In genomic region chr11:102836290-102836875, GRCh38 we compare ENCODE assay signal across 20 cellular contexts. TPM values are rescaled to one million over a fixed set of nuclear protein-coding genes. Genes with fewer than 3 reads are reported as not detected.
DNase-seq lines count a peak whose midpoint lies in the region; ATAC-seq and TF ChIP-seq lines count a peak whose summit lies in the region.
"Had no signal": no experiment of that assay in that cellular context is flagged by ENCODE, and none has a peak within 500 bp of the region (broad histone marks: within the 10 kb centered on the region; RNA-seq: fewer than 3 reads in every experiment).

No MANE protein-coding gene starts in this region.

- no peak for TF ChIP-seq CTCF in AG04449 (IDR thresholded peaks at IDR 0.05; ENCODE audit: insufficient read depth, low read length, missing control alignments)
- no peak for TF ChIP-seq CTCF in WTC11 (IDR thresholded peaks at IDR 0.05)
- no peak for TF ChIP-seq CTCF in foreskin fibroblast (IDR thresholded peaks at IDR 0.05; ENCODE audit: low read depth, low read length)
- TF ChIP-seq CTCF in ovary (IDR thresholded peaks at IDR 0.05) = no peak

- H3K27ac ChIP-seq in ovary = no peak overlapping the region
- H3K27ac ChIP-seq: A549, heart left ventricle had no signal

- ATAC-seq in WTC11 (peak; percentile 84), HG02588 (IDR thresholded peaks at IDR 0.05; ENCODE audit: unreplicated experiment) (no peak)
- ATAC-seq: A549, heart left ventricle had no signal

- H3K27me3 ChIP-seq in ovary = no peaks in the 10 kb centered on the region

- no peak overlapping the region for H3K4me3 Mint-ChIP-seq in WTC11
- H3K4me3 Mint-ChIP-seq: activated naive CD8-positive, alpha-beta T cell treated with anti-CD3 and anti-CD28 coated beads, Interleukin-2, amount 10 ng/mL, durations not matched to agents 7 days and 5 days; type B pancreatic cell had no signal

- no peaks in the 10 kb centered on the region for H3K9me3 ChIP-seq in ovary
- H3K9me3 ChIP-seq: A549, heart left ventricle had no signal

- POLR2A ChIA-PET in AG04449 (lab: Yijun Ruan, JAX) (no interaction called here), WTC11 (lab: Charles Lee) (interaction anchor here (0.5 kb wide), 1 partner anchor 718 kb away, joined by 4 read pairs; no protein-coding TSS in a partner anchor)

- TF ChIP-seq POLR2A in ovary (IDR thresholded peaks at IDR 0.05) = no peak

- peak; percentile 56 for DNase-seq in AG04449 (ENCODE audit: low read depth, low spot score)
- peak; percentile 23 for DNase-seq in HPDE6-E6E7 (ENCODE audit: extremely low spot score)
- no peak for DNase-seq in WTC11 (ENCODE audit: low spot score)
- DNase-seq in foreskin fibroblast = peak; percentile 47 to 78
- DNase-seq in posterior vena cava (ENCODE audit: low spot score) = no peak
- DNase-seq in ovary = no peak
- no peak for DNase-seq in NCI-H2107 treated with DMSO at 0.1 percent for 48 hours (lab: John Stamatoyannopoulos, UW; ENCODE audit: unreplicated experiment)
- DNase-seq: activated CD8-positive, alpha-beta memory T cell treated with anti-CD3 and anti-CD28 coated beads, Interleukin-2, amount 50 U/mL, for 48 hours; activated naive CD8-positive, alpha-beta T cell treated with anti-CD3 and anti-CD28 coated beads, Interleukin-2, amount 10 ng/mL, durations not matched to agents 7 days and 5 days; DMS 273 treated with DMSO at 0.1 percent for 48 hours; heart left ventricle; MV-4-11; NCI-H526 treated with DMSO at 0.1 percent for 48 hours; SIG-M5 had no signal

- intact Hi-C loops in posterior vena cava (cut with DNase I) (no loop called here), ovary (cut with DNase I) (no loop called here)

- H3K27me3 Mint-ChIP-seq in WTC11 (ENCODE audit: low read depth) = peaks cover 4% of the 10 kb centered on the region; the same call in 1 of the 2 replicates

- peaks cover 33% of the 10 kb centered on the region for H3K4me1 Mint-ChIP-seq in WTC11
- H3K4me1 Mint-ChIP-seq: activated naive CD8-positive, alpha-beta T cell treated with anti-CD3 and anti-CD28 coated beads, Interleukin-2, amount 10 ng/mL, durations not matched to agents 7 days and 5 days had no signal

- no peak overlapping the region for H3K27ac Mint-ChIP-seq in WTC11
- H3K27ac Mint-ChIP-seq: activated naive CD8-positive, alpha-beta T cell treated with anti-CD3 and anti-CD28 coated beads, Interleukin-2, amount 10 ng/mL, durations not matched to agents 7 days and 5 days; type B pancreatic cell had no signal

- H3K4me3 ChIP-seq in AG04449 (ENCODE audit: low read depth, low read length) = no peak overlapping the region
- no peak overlapping the region for H3K4me3 ChIP-seq in foreskin fibroblast (ENCODE audit: low read depth in 1 of 2, low read length in 2 of 2)
- no peak overlapping the region for H3K4me3 ChIP-seq in ovary
- H3K4me3 ChIP-seq: A549, heart left ventricle, lung had no signal

- CTCF ChIA-PET in AG04449 (lab: Yijun Ruan, JAX) (interaction anchor here (0.7 to 2.3 kb wide), 9 partner anchors 9 to 221 kb away, joined by 3 to 11 read pairs (median 3); no protein-coding TSS in a partner anchor), WTC11 (lab: Charles Lee) (interaction anchor here (0.6 to 1.4 kb wide), 3 partner anchors 19 to 78 kb away, joined by 3 to 4 read pairs (median 3); partner anchors contain the start of gene MMP10)

- no peaks in the 10 kb centered on the region for H3K4me1 ChIP-seq in ovary (ENCODE audit: insufficient read depth)
- H3K4me1 ChIP-seq: A549, heart left ventricle had no signal

- 46 to 57% (median 50%) methylated on average over 3 of the region's 3 CpGs for WGBS in ovary, 3 donors

- H3K36me3 ChIP-seq in ovary = no peaks in the 10 kb centered on the region
- H3K36me3 ChIP-seq: heart left ventricle had no signal

- no peaks in the 10 kb centered on the region for H3K36me3 Mint-ChIP-seq in WTC11
- H3K36me3 Mint-ChIP-seq: activated naive CD8-positive, alpha-beta T cell treated with anti-CD3 and anti-CD28 coated beads, Interleukin-2, amount 10 ng/mL, durations not matched to agents 7 days and 5 days; type B pancreatic cell had no signal

- H3K9me3 Mint-ChIP-seq in WTC11 = no peaks in the 10 kb centered on the region
- H3K9me3 Mint-ChIP-seq: activated naive CD8-positive, alpha-beta T cell treated with anti-CD3 and anti-CD28 coated beads, Interleukin-2, amount 10 ng/mL, durations not matched to agents 7 days and 5 days; type B pancreatic cell had no signal

- TF ChIP-seq EP300 in ovary (IDR thresholded peaks at IDR 0.05) = no peak

TF ChIP-seq in WTC11, 78 proteins besides CTCF, POLR2A, EP300 and RAD21 (continues in another document):
- TF ChIP-seq HMGXB4 (CRISPR knock-in tag; IDR thresholded peaks at IDR 0.05) (no peak), ZNF425 (CRISPR knock-in tag; conservative IDR thresholded peaks at IDR 0.05) (no peak), CREB1 (CRISPR knock-in tag; IDR thresholded peaks at IDR 0.05) (no peak), E2F5 (CRISPR knock-in tag; IDR thresholded peaks at IDR 0.05) (no peak), CREM (CRISPR knock-in tag; IDR thresholded peaks at IDR 0.05) (no peak), ATF6 (CRISPR knock-in tag; IDR thresholded peaks at IDR 0.05) (no peak), ZNF317 (CRISPR knock-in tag; IDR thresholded peaks at IDR 0.05; ENCODE audit: borderline replicate concordance, low read depth) (no peak)

RNA-seq across cellular contexts. Expression of gene MMP3, which starts 7.0 kb away (rescaled TPM):
- not detected in 3 replicates for total RNA-seq in WTC11 (2021)
- total RNA-seq in posterior vena cava = under 1 TPM; 0.14 to 0.60 TPM
- under 1 TPM in 1 of 7 donors, not detected in 6; 0.37 TPM for total RNA-seq in ovary
- polyA plus RNA-seq in ovary = under 1 TPM; 0.04 to 0.35 TPM
- total RNA-seq: activated naive CD8-positive, alpha-beta T cell treated with anti-CD3 and anti-CD28 coated beads, Interleukin-2, amount 10 ng/mL, durations not matched to agents 7 days and 5 days; dermis microvascular lymphatic vessel endothelial cell; heart left ventricle; omental fat pad had no signal
- polyA plus RNA-seq: A549, heart left ventricle had no signal

RNA-seq across cellular contexts. Expression of gene MMP12, which starts 38.4 kb away (rescaled TPM):
- total RNA-seq in WTC11 (2021) = not detected in 3 replicates
- total RNA-seq in posterior vena cava = not detected
- not detected for total RNA-seq in ovary
- polyA plus RNA-seq in ovary = not detected
- total RNA-seq: activated naive CD8-positive, alpha-beta T cell treated with anti-CD3 and anti-CD28 coated beads, Interleukin-2, amount 10 ng/mL, durations not matched to agents 7 days and 5 days; dermis microvascular lymphatic vessel endothelial cell had no signal
- polyA plus RNA-seq: A549, heart left ventricle had no signal

RNA-seq across cellular contexts. Expression of gene MMP1, which starts 38.4 kb away (rescaled TPM):
- total RNA-seq in WTC11 (2021) (0.11 TPM in 1 of 3 replicates, not detected in the others), posterior vena cava (1 to 10 TPM in 1 of 2 donors, under 1 TPM in 1; 0.46 to 1.4 TPM), ovary (under 1 TPM in 1 of 7 donors, not detected in 6; 0.18 TPM)
- under 1 TPM in 1 of 2 donors, not detected in 1; 0.25 TPM for polyA plus RNA-seq in ovary
- total RNA-seq: activated naive CD8-positive, alpha-beta T cell treated with anti-CD3 and anti-CD28 coated beads, Interleukin-2, amount 10 ng/mL, durations not matched to agents 7 days and 5 days; omental fat pad had no signal

RNA-seq across cellular contexts. Expression of gene MMP10, which starts 56.0 kb away (rescaled TPM):
- not detected in 3 replicates for total RNA-seq in WTC11 (2021)
- total RNA-seq in posterior vena cava = not detected
- 1 to 10 TPM in 1 of 7 donors, not detected in 6; 1.1 TPM for total RNA-seq in ovary
- under 1 TPM in 1 of 2 donors, not detected in 1; 0.61 TPM for polyA plus RNA-seq in ovary
- total RNA-seq: activated naive CD8-positive, alpha-beta T cell treated with anti-CD3 and anti-CD28 coated beads, Interleukin-2, amount 10 ng/mL, durations not matched to agents 7 days and 5 days; heart left ventricle; omental fat pad had no signal
- polyA plus RNA-seq: heart left ventricle had no signal

Comparison
In these comparisons a context has a peak if more than half of its experiments do, and no peak if none do; other contexts are left out.
1. DNase-seq: peak in AG04449 (single experiment), HPDE6-E6E7 (single experiment) and foreskin fibroblast (2 of 2); none in WTC11 (single experiment), posterior vena cava (single experiment), ovary (0 of 5) and NCI-H2107 treated with DMSO at 0.1 percent for 48 hours (single experiment).